ENCODE assay signal across 12 cellular contexts in genomic region chr20:32752458-32753250, GRCh38. TPM values are rescaled to one million over a fixed set of nuclear protein-coding genes. Genes with fewer than 3 reads are reported as not detected.
DNase-seq lines count a peak whose midpoint lies in the region; ATAC-seq and TF ChIP-seq lines count a peak whose summit lies in the region.
"Had no signal": no experiment of that assay in that cellular context is flagged by ENCODE, and none has a peak within 500 bp of the region (broad histone marks: within the 10 kb centered on the region; RNA-seq: fewer than 3 reads in every experiment).

No MANE protein-coding gene starts in this region.

- H3K4me3 ChIP-seq in GM23248: peak overlapping the region; percentile 60
- no peak overlapping the region for H3K4me3 ChIP-seq in mammary epithelial cell (replicated peaks in 1 of 3; ENCODE audit: insufficient read depth in 1 of 3, low read depth in 2 of 3, low read length in 3 of 3)
- H3K4me3 ChIP-seq in mesenchymal stem cell (ENCODE audit: insufficient read depth in 1 of 2, low read depth in 1 of 2, low read length in 2 of 2): peak overlapping the region in 1 of 2 experiments; percentile 54
- H3K4me3 ChIP-seq: vagina had no signal

- H2AFZ ChIP-seq in GM23248 (peak overlapping the region; percentile 79), mammary epithelial cell (ENCODE audit: low read depth, low read length) (peak overlapping the region; percentile 45), mesenchymal stem cell (ENCODE audit: low read depth, low read length) (no peak overlapping the region)

- no peak for TF ChIP-seq CTCF in mammary epithelial cell (conservative IDR thresholded peaks at IDR 0.05 in 1 of 2, IDR thresholded peaks at IDR 0.05 in 1 of 2; ENCODE audit: extremely low read depth in 1 of 2, insufficient read depth in 1 of 2, low read depth in 1 of 2, low read length in 2 of 2)

- no peak overlapping the region for H2BK15ac ChIP-seq in mesenchymal stem cell (ENCODE audit: low read depth, poor library complexity, severe bottlenecking)

- no peak overlapping the region for H2BK120ac ChIP-seq in mesenchymal stem cell (ENCODE audit: low read depth, low read length)

- H2AK5ac ChIP-seq in mesenchymal stem cell (ENCODE audit: low read length, severe bottlenecking): peak overlapping the region; percentile 23

- dilution Hi-C loops in mammary epithelial cell (cut with HindIII; ENCODE audit: low sequenced_read_pairs): no loop called here

- ATAC-seq in HG03095 (IDR thresholded peaks at IDR 0.05; ENCODE audit: unreplicated experiment) (no peak), HG03442 (IDR thresholded peaks at IDR 0.05; ENCODE audit: unreplicated experiment) (no peak)
- ATAC-seq: sciatic nerve had no signal

- no peaks in the 10 kb centered on the region for H3K79me1 ChIP-seq in mesenchymal stem cell (replicated peaks; ENCODE audit: low read length, poor library complexity, severe bottlenecking)

- no peak overlapping the region for H2BK5ac ChIP-seq in mesenchymal stem cell (ENCODE audit: low read depth, low read length, poor library complexity, severe bottlenecking)

- H3K4me1 ChIP-seq in GM23248 (ENCODE audit: insufficient read depth) (peaks cover 17% of the 10 kb centered on the region), mammary epithelial cell (ENCODE audit: insufficient read depth, low read length) (peaks cover 7% of the 10 kb centered on the region), mesenchymal stem cell (ENCODE audit: control insufficient read depth, insufficient read depth, low read depth, low read length) (peaks cover 8% of the 10 kb centered on the region)
- H3K4me1 ChIP-seq: vagina had no signal

- DNase-seq in GM23248 (peak; percentile 89), MV-4-11 (lab: John Stamatoyannopoulos, UW) (peak; percentile 26), mammary epithelial cell (peak; percentile 61), mesenchymal stem cell (peak; percentile 80), Kasumi-1 (lab: John Stamatoyannopoulos, UW) (no peak)
- DNase-seq: activated CD8-positive, alpha-beta memory T cell treated with anti-CD3 and anti-CD28 coated beads, Interleukin-2, amount 50 U/mL, for 48 hours; hippocampal formation; NCI-H345 had no signal

- H2BK12ac ChIP-seq in mesenchymal stem cell (ENCODE audit: low read length in 2 of 2): peak overlapping the region in 1 of 2 experiments; percentile 68

- no peak overlapping the region for H4K91ac ChIP-seq in mesenchymal stem cell (ENCODE audit: low read length)

- H3K9ac ChIP-seq in GM23248 (peak overlapping the region; percentile 53), mammary epithelial cell (ENCODE audit: insufficient read depth, low read length) (no peak overlapping the region), mesenchymal stem cell (ENCODE audit: low read length) (peak overlapping the region; percentile 73)

- intact Hi-C loops in mammary epithelial cell (cut with micrococcal nuclease): no loop called here

- no peak overlapping the region for H3K14ac ChIP-seq in mesenchymal stem cell (ENCODE audit: low read length in 2 of 2)

- in situ Hi-C loops in GM23248 (cut with MboI): no loop called here
- in situ Hi-C loops in mammary epithelial cell (cut with MboI; ENCODE audit: low sequenced_read_pairs in 2 of 2): no loop called here

- H3K9me2 ChIP-seq in GM23248 (ENCODE audit: insufficient read depth): no peaks in the 10 kb centered on the region

- peaks cover 22% of the 10 kb centered on the region for H3F3A ChIP-seq in GM23248 (ENCODE audit: insufficient read depth)

- H3K23ac ChIP-seq in mesenchymal stem cell (ENCODE audit: low read length in 2 of 2): no peak overlapping the region

- CTCF ChIA-PET in mammary epithelial cell (lab: Charles Lee; ENCODE audit: low non-redundant PET): no interaction called here

- H3K4me2 ChIP-seq in GM23248 (ENCODE audit: unreplicated experiment) (peak overlapping the region; percentile 73), mammary epithelial cell (ENCODE audit: insufficient read depth, low read depth, low read length) (peak overlapping the region; percentile 12), mesenchymal stem cell (ENCODE audit: low read length, poor library complexity, severe bottlenecking) (no peak overlapping the region)

- H3K4ac ChIP-seq in mesenchymal stem cell (ENCODE audit: low read depth in 1 of 2, low read length in 2 of 2): no peak overlapping the region

- H4K20me1 ChIP-seq in GM23248 (ENCODE audit: insufficient read depth) (no peaks in the 10 kb centered on the region), mammary epithelial cell (ENCODE audit: insufficient read depth, low read length) (no peaks in the 10 kb centered on the region)

- H3K79me2 ChIP-seq in GM23248 (ENCODE audit: insufficient read depth) (no peaks in the 10 kb centered on the region), mammary epithelial cell (ENCODE audit: insufficient read depth, low read length) (no peaks in the 10 kb centered on the region)

- no peaks in the 10 kb centered on the region for H3K36me3 ChIP-seq in GM23248 (ENCODE audit: low read depth)
- no peaks in the 10 kb centered on the region for H3K36me3 ChIP-seq in mammary epithelial cell (ENCODE audit: insufficient read depth, low read length)
- H3K36me3 ChIP-seq in mesenchymal stem cell (ENCODE audit: control insufficient read depth in 1 of 2, insufficient read depth in 2 of 2, low read depth in 1 of 2, low read length in 2 of 2): no peaks in the 10 kb centered on the region
- H3K36me3 ChIP-seq: vagina had no signal

- no peak overlapping the region for H3K18ac ChIP-seq in mesenchymal stem cell (ENCODE audit: low read depth in 1 of 2, low read length in 2 of 2)

- H3K27ac ChIP-seq in GM23248: peak overlapping the region; percentile 70
- no peak overlapping the region for H3K27ac ChIP-seq in mammary epithelial cell (ENCODE audit: insufficient read depth, low read depth, low read length)
- peak overlapping the region; percentile 41 for H3K27ac ChIP-seq in mesenchymal stem cell (ENCODE audit: low read length, poor library complexity, severe bottlenecking)
- H3K27ac ChIP-seq: vagina had no signal

- no peak overlapping the region for H4K8ac ChIP-seq in mesenchymal stem cell (ENCODE audit: low read length)

- H3K9me3 ChIP-seq in GM23248 (ENCODE audit: low read depth): no peaks in the 10 kb centered on the region
- H3K9me3 ChIP-seq in mammary epithelial cell (replicated peaks; ENCODE audit: insufficient read depth, low read length): no peaks in the 10 kb centered on the region
- H3K9me3 ChIP-seq in mesenchymal stem cell (ENCODE audit: control insufficient read depth, low read length): no peaks in the 10 kb centered on the region
- H3K9me3 ChIP-seq: vagina had no signal

- BruUV-seq in mammary epithelial cell (replicated peaks; lab: Mats Ljungman, UMichigan): no TSS peak

- H3K27me3 ChIP-seq in GM23248 (replicated peaks; ENCODE audit: insufficient read depth): no peaks in the 10 kb centered on the region
- H3K27me3 ChIP-seq in mammary epithelial cell (ENCODE audit: insufficient read depth, low read length): no peaks in the 10 kb centered on the region
- H3K27me3 ChIP-seq in mesenchymal stem cell (ENCODE audit: control insufficient read depth in 1 of 2, insufficient read depth in 1 of 2, low read length in 2 of 2): no peaks in the 10 kb centered on the region
- H3K27me3 ChIP-seq: vagina had no signal

- 25 to 31% methylated on average over 10 of the region's 10 CpGs for WGBS in GM23248 (ENCODE audit: low coverage in 1 of 2, low lambda C conversion rate in 2 of 2, missing lambda C conversion rate in 2 of 2), 2 experiments
- 68% methylated on average over 10 of the region's 10 CpGs for WGBS in mammary epithelial cell (ENCODE audit: low coverage, missing lambda C conversion rate)
- 46% methylated on average over 7 of the region's 10 CpGs for WGBS in mesenchymal stem cell

RNA-seq across cellular contexts. Expression of gene COMMD7, which starts 9.4 kb away (rescaled TPM):
- 32.0 and 37.0 TPM in 2 replicates for total RNA-seq in GM23248 (2014; rRNA removed; shearing (Covaris generic))
- 68.8 and 72.5 TPM in 2 replicates for polyA plus RNA-seq in GM23248 (2016; fragmentation: Nextera tagmentation; extraction: Ambion mirVana)
- total RNA-seq in mammary epithelial cell: 10 to 100 TPM; 29.4 to 29.5 TPM
- polyA plus RNA-seq in mammary epithelial cell: 28.8 TPM
- polyA minus RNA-seq in mammary epithelial cell: 5.2 TPM
- polyA plus RNA-seq in mesenchymal stem cell (2013, experiment 1 of 2): 75.5 TPM
- polyA plus RNA-seq in mesenchymal stem cell (2013, experiment 2 of 2): 79.7 TPM

RNA-seq across cellular contexts. Expression of gene DNMT3B, which starts 9.5 kb away (rescaled TPM):
- total RNA-seq in GM23248 (2014; rRNA removed; shearing (Covaris generic)): 1.5 and 2.0 TPM in 2 replicates
- 0.81 and 0.85 TPM in 2 replicates for polyA plus RNA-seq in GM23248 (2016; fragmentation: Nextera tagmentation; extraction: Ambion mirVana)
- 1 to 10 TPM; 1.2 to 2.0 TPM for total RNA-seq in mammary epithelial cell
- 0.63 TPM for polyA plus RNA-seq in mammary epithelial cell
- not detected for polyA minus RNA-seq in mammary epithelial cell
- 3.1 TPM for polyA plus RNA-seq in mesenchymal stem cell (2013, experiment 1 of 2)
- polyA plus RNA-seq in mesenchymal stem cell (2013, experiment 2 of 2): 2.9 TPM

Comparison
In these comparisons a context has a peak if more than half of its experiments do, and no peak if none do; other contexts are left out.
1. DNase-seq: peak in GM23248 (single experiment), MV-4-11 (single experiment), mammary epithelial cell (single experiment) and mesenchymal stem cell (single experiment); none in Kasumi-1 (0 of 2).